14 cellular contexts compared by ENCODE assay signal in genomic region chr20:3071266-3071609, GRCh38. TPM values are rescaled to one million over a fixed set of nuclear protein-coding genes. Genes with fewer than 3 reads are reported as not detected.
DNase-seq lines count a peak whose midpoint lies in the region; TF ChIP-seq lines count a peak whose summit lies in the region.
"Had no signal": no experiment of that assay in that cellular context is flagged by ENCODE, and none has a peak within 500 bp of the region (broad histone marks: within the 10 kb centered on the region; RNA-seq: fewer than 3 reads in every experiment).

No MANE protein-coding gene starts in this region.

- H3K4me2 ChIP-seq in BLaER1, result peak overlapping the region; percentile 43

- DNase-seq in endothelial cell (ENCODE audit: low spot score) (no peak), NCI-H1436 (lab: John Stamatoyannopoulos, UW) (no peak), NCI-H748 (lab: John Stamatoyannopoulos, UW; ENCODE audit: unreplicated experiment) (no peak), anterior cingulate cortex (lab: John Stamatoyannopoulos, UW) (no peak), D341Med (ENCODE audit: low spot score) (no peak)
- DNase-seq: activated gamma-delta T cell treated with Interleukin-2 at 50 U/mL for 16 hours; DMS53; islet precursor cell; stimulated activated CD8-positive, alpha-beta memory T cell treated with anti-CD3 and anti-CD28 coated beads, Interleukin-4, amount 100 ng/mL, for 48 hours; T-helper 9 cell had no signal

- H3K4me1 Mint-ChIP-seq in endothelial cell (ENCODE audit: unreplicated experiment), result peaks cover 3% of the 10 kb centered on the region

- no peaks in the 10 kb centered on the region for H3K36me3 Mint-ChIP-seq in endothelial cell (ENCODE audit: low read depth, unreplicated experiment)

- no peak for TF ChIP-seq CTCF in endothelial cell (IDR thresholded peaks at IDR 0.05; ENCODE audit: unreplicated experiment)
- TF ChIP-seq CTCF in neutrophil (IDR thresholded peaks at IDR 0.05), result no peak

- H3K9me3 Mint-ChIP-seq in endothelial cell (ENCODE audit: unreplicated experiment), result no peaks in the 10 kb centered on the region

- H3K27me3 Mint-ChIP-seq in endothelial cell (ENCODE audit: unreplicated experiment), result peaks cover 14% of the 10 kb centered on the region

- H3K27ac Mint-ChIP-seq in endothelial cell (ENCODE audit: unreplicated experiment), result no peak overlapping the region

- H3K36me3 ChIP-seq in BLaER1, result no peaks in the 10 kb centered on the region
- no peaks in the 10 kb centered on the region for H3K36me3 ChIP-seq in HUES6 (ENCODE audit: control insufficient read depth, insufficient read depth, low read length)
- no peaks in the 10 kb centered on the region for H3K36me3 ChIP-seq in neutrophil

- H3K4me3 Mint-ChIP-seq in endothelial cell (ENCODE audit: unreplicated experiment), result peak overlapping the region; percentile 56

- H3K4me3 ChIP-seq in BLaER1, result peak overlapping the region; percentile 55
- H3K4me3 ChIP-seq in HUES6 (ENCODE audit: low read depth, low read length), result peak overlapping the region; percentile 43; the same call in 1 of the 2 replicates
- peak overlapping the region; percentile 55 to 69 for H3K4me3 ChIP-seq in neutrophil (ENCODE audit: low read depth in 1 of 2, low read length in 1 of 2)

- H3K9me3 ChIP-seq in BLaER1, result no peaks in the 10 kb centered on the region
- no peaks in the 10 kb centered on the region; the same call in 1 of the 2 replicates for H3K9me3 ChIP-seq in HUES6 (ENCODE audit: control insufficient read depth, insufficient read depth, low read depth, low read length)
- H3K9me3 ChIP-seq in neutrophil, result no peaks in the 10 kb centered on the region

- H3K27me3 ChIP-seq in BLaER1, result peaks cover 44% of the 10 kb centered on the region
- H3K27me3 ChIP-seq in HUES6 (ENCODE audit: control insufficient read depth, insufficient read depth, low read length), result peaks cover 28% of the 10 kb centered on the region
- peaks cover 87% of the 10 kb centered on the region for H3K27me3 ChIP-seq in neutrophil

- peaks cover 18% of the 10 kb centered on the region for H3K4me1 ChIP-seq in BLaER1
- H3K4me1 ChIP-seq in HUES6 (ENCODE audit: control insufficient read depth, insufficient read depth, low read length), result peaks cover 5% of the 10 kb centered on the region
- H3K4me1 ChIP-seq in neutrophil (ENCODE audit: control insufficient read depth in 1 of 2, insufficient read depth in 1 of 2, low read depth in 1 of 2, low read length in 1 of 2), result peaks cover 31 to 42% of the 10 kb centered on the region in 2 experiments

- H3K27ac ChIP-seq in BLaER1 (no peak overlapping the region), HUES6 (ENCODE audit: low read depth, low read length) (no peak overlapping the region), neutrophil (no peak overlapping the region)

- H4K20me1 ChIP-seq in BLaER1, result no peaks in the 10 kb centered on the region; the same call in 1 of the 2 replicates

- no peak overlapping the region for H3K9ac ChIP-seq in BLaER1
- H3K9ac ChIP-seq in HUES6 (ENCODE audit: low read length), result no peak overlapping the region

RNA-seq across cellular contexts. Expression of gene OXT, which starts 0.2 kb away (rescaled TPM):
- total RNA-seq in endothelial cell (ENCODE audit: unreplicated experiment), result not detected
- total RNA-seq: sciatic nerve had no signal

RNA-seq across cellular contexts. Expression of gene AVP, which starts 13.3 kb away (rescaled TPM):
- total RNA-seq in endothelial cell (ENCODE audit: unreplicated experiment), result not detected
- total RNA-seq: sciatic nerve had no signal

RNA-seq across cellular contexts. Expression of gene MRPS26, which starts 25.4 kb away (rescaled TPM):
- total RNA-seq in endothelial cell (ENCODE audit: unreplicated experiment), result 28.9 TPM

RNA-seq across cellular contexts. Expression of gene GNRH2, which starts 27.8 kb away (rescaled TPM):
- 0.87 TPM for total RNA-seq in endothelial cell (ENCODE audit: unreplicated experiment)
- total RNA-seq: sciatic nerve had no signal
